ENCODE assay signal across 9 cellular contexts in genomic region chr1:240967070-240967724, GRCh38.
DNase-seq lines count a peak whose midpoint lies in the region; ATAC-seq and TF ChIP-seq lines count a peak whose summit lies in the region.
"Had no signal": no experiment of that assay in that cellular context is flagged by ENCODE, and none has a peak within 500 bp of the region (broad histone marks: within the 10 kb centered on the region; RNA-seq: fewer than 3 reads in every experiment).

No MANE protein-coding gene starts in this region.

- intact Hi-C loops in left colon (cut with DNase I, micrococcal nuclease), result no loop called here

- ATAC-seq in left colon (peak; percentile 75), HG03521 (IDR thresholded peaks at IDR 0.05; ENCODE audit: unreplicated experiment) (no peak), HG02678 (IDR thresholded peaks at IDR 0.05; ENCODE audit: unreplicated experiment) (no peak)

- TF ChIP-seq CTCF in AG09309 (IDR thresholded peaks at IDR 0.05; ENCODE audit: control insufficient read depth, insufficient read depth, low read depth, low read length, missing control alignments) (peak; percentile 45), VCaP (conservative IDR thresholded peaks at IDR 0.05) (peak; percentile 74)

- H3K4me3 ChIP-seq in AG09309 (ENCODE audit: control insufficient read depth, low read depth, low read length), result no peak overlapping the region
- H3K4me3 ChIP-seq: ovary had no signal

- H3K27ac ChIP-seq in VCaP, result no peak overlapping the region
- H3K27ac ChIP-seq: ovary had no signal

- DNase-seq in AG09309 (ENCODE audit: low read depth) (no peak), HCEC 1CT (peak; percentile 18), left colon (no peak), DMS79 (lab: John Stamatoyannopoulos, UW) (no peak)
- DNase-seq in stimulated activated CD4-positive, alpha-beta T cell treated with anti-CD3 and anti-CD28 coated beads, Interleukin-2, amount 100 ng/mL, for 48 hours, result no peak
- DNase-seq: ovary had no signal
